In genomic region chr19:56840452-56841193, GRCh38 we compare ENCODE assay signal across 11 cellular contexts. TPM values are rescaled to one million over a fixed set of nuclear protein-coding genes. Genes with fewer than 3 reads are reported as not detected.
DNase-seq lines count a peak whose midpoint lies in the region; ATAC-seq, FAIRE-seq and TF ChIP-seq lines count a peak whose summit lies in the region.
"Had no signal": no experiment of that assay in that cellular context is flagged by ENCODE, and none has a peak within 500 bp of the region (broad histone marks: within the 10 kb centered on the region; RNA-seq: fewer than 3 reads in every experiment).

Gene PEG3 (minus strand): TSS chr19:56840726. CDS start chr19:56824655, 16,071 bp downstream.
Gene ZIM2 (minus strand): TSS chr19:56840726. CDS start chr19:56824277, 16,449 bp downstream.

- H3K9me3 Mint-ChIP-seq in astrocyte (ENCODE audit: unreplicated experiment) = peaks cover 16% of the 10 kb centered on the region
- H3K9me3 Mint-ChIP-seq in activated T-helper 2 cell treated with anti-CD3 and anti-CD28 coated beads, Interferon-gamma antibody, Interleukin-2, Interleukin-4, amounts not matched to agents 10 μg/mL and 5 μg/mL and 100 μg/mL, durations not matched to agents 14 hours and 24 hours and 36 hours = peaks cover 45% of the 10 kb centered on the region

- H3K27me3 ChIP-seq in H7 (ENCODE audit: control insufficient read depth, insufficient read depth, low read length) = no peaks in the 10 kb centered on the region
- H3K27me3 ChIP-seq in astrocyte (ENCODE audit: insufficient read depth, low read length) = no peaks in the 10 kb centered on the region
- no peaks in the 10 kb centered on the region for H3K27me3 ChIP-seq in gastrocnemius medialis

- no peaks in the 10 kb centered on the region for H3K36me3 ChIP-seq in H7 (replicated peaks; ENCODE audit: control insufficient read depth, insufficient read depth, low read length)
- no peaks in the 10 kb centered on the region for H3K36me3 ChIP-seq in astrocyte (ENCODE audit: insufficient read depth, low read length)
- no peaks in the 10 kb centered on the region for H3K36me3 ChIP-seq in gastrocnemius medialis

- no peaks in the 10 kb centered on the region for H3K4me1 ChIP-seq in astrocyte (ENCODE audit: insufficient read depth, low read length)
- no peaks in the 10 kb centered on the region for H3K4me1 ChIP-seq in gastrocnemius medialis

- no peaks in the 10 kb centered on the region for H3K27me3 Mint-ChIP-seq in astrocyte (ENCODE audit: low read depth, unreplicated experiment)
- no peaks in the 10 kb centered on the region for H3K27me3 Mint-ChIP-seq in activated T-helper 2 cell treated with anti-CD3 and anti-CD28 coated beads, Interferon-gamma antibody, Interleukin-2, Interleukin-4, amounts not matched to agents 10 μg/mL and 5 μg/mL and 100 μg/mL, durations not matched to agents 14 hours and 24 hours and 36 hours (ENCODE audit: low read depth)

- no peak for ATAC-seq in gastrocnemius medialis

- H2AFZ ChIP-seq in astrocyte (ENCODE audit: low read depth, low read length) = peak within 1 kb of the TSS; percentile 26

- no peak for FAIRE-seq in astrocyte (lab: Jason Lieb, UNC)

- H3K36me3 Mint-ChIP-seq in astrocyte (ENCODE audit: low read depth, unreplicated experiment) = no peaks in the 10 kb centered on the region
- peaks cover 4% of the 10 kb centered on the region for H3K36me3 Mint-ChIP-seq in activated T-helper 2 cell treated with anti-CD3 and anti-CD28 coated beads, Interferon-gamma antibody, Interleukin-2, Interleukin-4, amounts not matched to agents 10 μg/mL and 5 μg/mL and 100 μg/mL, durations not matched to agents 14 hours and 24 hours and 36 hours (ENCODE audit: low read depth)

- no peaks in the 10 kb centered on the region for H4K20me1 ChIP-seq in astrocyte (ENCODE audit: insufficient read depth, low read length)

- TF ChIP-seq POLR2A in gastrocnemius medialis (IDR thresholded peaks at IDR 0.05) = no peak

- in situ Hi-C loops in gastrocnemius medialis (cut with MboI; ENCODE audit: low sequenced_read_pairs in 4 of 4) = no loop called here

- H3K4me3 ChIP-seq in H7 (ENCODE audit: insufficient read depth, low read depth, low read length) = no peak within 1 kb of the TSS
- H3K4me3 ChIP-seq in astrocyte (ENCODE audit: insufficient read depth, low read depth, low read length) = peak within 1 kb of the TSS; percentile 10
- peak within 1 kb of the TSS; percentile 40 to 54 (median 45) for H3K4me3 ChIP-seq in gastrocnemius medialis

- no peaks in the 10 kb centered on the region for H3K79me2 ChIP-seq in astrocyte (ENCODE audit: insufficient read depth, low read length)

- peak within 1 kb of the TSS; percentile 26 for H3K4me2 ChIP-seq in astrocyte (ENCODE audit: low read length)

- H3K27ac ChIP-seq in astrocyte (ENCODE audit: low read depth, low read length) (no peak within 1 kb of the TSS), gastrocnemius medialis (peak within 1 kb of the TSS; percentile 16 to 55 (median 48))

- H3K9me3 ChIP-seq in astrocyte (ENCODE audit: insufficient read depth, low read depth, low read length) = peaks cover 5% of the 10 kb centered on the region
- no peaks in the 10 kb centered on the region for H3K9me3 ChIP-seq in gastrocnemius medialis

- H3K9ac ChIP-seq in astrocyte (ENCODE audit: low read length) = no peak within 1 kb of the TSS

- intact Hi-C loops in gastrocnemius medialis (cut with DNase I; ENCODE audit: low total_unique reads) = no loop called here
- intact Hi-C loops in activated T-helper 2 cell treated with anti-CD3 and anti-CD28 coated beads, Interferon-gamma antibody, Interleukin-2, Interleukin-4, amounts not matched to agents 10 μg/mL and 5 μg/mL and 100 μg/mL, durations not matched to agents 14 hours and 24 hours and 36 hours (cut with micrococcal nuclease) = no loop called here

- peak within 1 kb of the TSS; percentile 36 for H3K4me3 Mint-ChIP-seq in astrocyte (ENCODE audit: unreplicated experiment)
- no peak within 1 kb of the TSS for H3K4me3 Mint-ChIP-seq in activated T-helper 2 cell treated with anti-CD3 and anti-CD28 coated beads, Interferon-gamma antibody, Interleukin-2, Interleukin-4, amounts not matched to agents 10 μg/mL and 5 μg/mL and 100 μg/mL, durations not matched to agents 14 hours and 24 hours and 36 hours (ENCODE audit: low read depth)

- no peak within 1 kb of the TSS for H3K27ac Mint-ChIP-seq in astrocyte (ENCODE audit: unreplicated experiment)
- no peak within 1 kb of the TSS for H3K27ac Mint-ChIP-seq in activated T-helper 2 cell treated with anti-CD3 and anti-CD28 coated beads, Interferon-gamma antibody, Interleukin-2, Interleukin-4, amounts not matched to agents 10 μg/mL and 5 μg/mL and 100 μg/mL, durations not matched to agents 14 hours and 24 hours and 36 hours

- TF ChIP-seq CTCF in astrocyte (IDR thresholded peaks at IDR 0.05; ENCODE audit: insufficient read depth, low read depth, low read length) (no peak), gastrocnemius medialis (IDR thresholded peaks at IDR 0.05 in 4 of 5, conservative IDR thresholded peaks at IDR 0.05 in 1 of 5) (no peak)

- H3K4me1 Mint-ChIP-seq in astrocyte (ENCODE audit: low read depth, unreplicated experiment) = no peaks in the 10 kb centered on the region
- H3K4me1 Mint-ChIP-seq in activated T-helper 2 cell treated with anti-CD3 and anti-CD28 coated beads, Interferon-gamma antibody, Interleukin-2, Interleukin-4, amounts not matched to agents 10 μg/mL and 5 μg/mL and 100 μg/mL, durations not matched to agents 14 hours and 24 hours and 36 hours (ENCODE audit: low read depth) = no peaks in the 10 kb centered on the region

- DNase-seq in H7 (peak; percentile 23), astrocyte (ENCODE audit: low read depth) (no peak), kidney tubule cell (ENCODE audit: low spot score) (peak; percentile 32), gastrocnemius medialis (no peak), GM19240 (ENCODE audit: insufficient read length, low spot score) (no peak)
- DNase-seq in central memory CD4-positive, alpha-beta T cell = no peak
- DNase-seq in stimulated activated CD4-positive, alpha-beta T cell treated with anti-CD3 and anti-CD28 coated beads, Interleukin-2, amount 100 ng/mL, for 48 hours = no peak
- DNase-seq in activated T-helper 2 cell treated with anti-CD3 and anti-CD28 coated beads, Interferon-gamma antibody, Interleukin-2, Interleukin-4, amounts not matched to agents 10 μg/mL and 5 μg/mL and 100 μg/mL, durations not matched to agents 14 hours and 24 hours and 36 hours (ENCODE audit: low spot score) = no peak
- DNase-seq: EL; stimulated activated CD4-positive, alpha-beta T cell treated with anti-CD3 and anti-CD28 coated beads, Interleukin-1b, Interleukin-23, amount 100 ng/mL, for 48 hours had no signal

RNA-seq across cellular contexts. Expression of gene PEG3, which starts in this region (rescaled TPM):
- not detected in 2 replicates for total RNA-seq in H7 (2014; rRNA removed; shearing (Covaris generic))
- total RNA-seq in astrocyte = not detected in 2 replicates
- total RNA-seq in gastrocnemius medialis = 1 to 10 TPM in 1 of 4 donors, under 1 TPM in 3; 0.71 to 1.3 (median 0.84) TPM
- total RNA-seq in activated T-helper 2 cell treated with anti-CD3 and anti-CD28 coated beads, Interferon-gamma antibody, Interleukin-2, Interleukin-4, amounts not matched to agents 10 μg/mL and 5 μg/mL and 100 μg/mL, durations not matched to agents 14 hours and 24 hours and 36 hours = not detected in 2 replicates
- total RNA-seq: HT1080 had no signal

RNA-seq across cellular contexts. Expression of gene ZIM2, which starts in this region (rescaled TPM):
- total RNA-seq in H7 (2014; rRNA removed; shearing (Covaris generic)) = not detected in 2 replicates
- total RNA-seq in astrocyte (not detected in 2 replicates), gastrocnemius medialis (1 to 10 TPM in 1 of 4 donors, not detected in 3; 3.2 TPM)
- not detected in 2 replicates for total RNA-seq in activated T-helper 2 cell treated with anti-CD3 and anti-CD28 coated beads, Interferon-gamma antibody, Interleukin-2, Interleukin-4, amounts not matched to agents 10 μg/mL and 5 μg/mL and 100 μg/mL, durations not matched to agents 14 hours and 24 hours and 36 hours
- total RNA-seq: HT1080 had no signal

Comparison
In these comparisons a context has a peak if more than half of its experiments do, and no peak if none do; other contexts are left out.
1. Peak in DNase-seq in H7; RNA of the genes that start here not detected or under 1 TPM.